1 cellular context compared by ENCODE assay signal in the genomic region with DNA sequence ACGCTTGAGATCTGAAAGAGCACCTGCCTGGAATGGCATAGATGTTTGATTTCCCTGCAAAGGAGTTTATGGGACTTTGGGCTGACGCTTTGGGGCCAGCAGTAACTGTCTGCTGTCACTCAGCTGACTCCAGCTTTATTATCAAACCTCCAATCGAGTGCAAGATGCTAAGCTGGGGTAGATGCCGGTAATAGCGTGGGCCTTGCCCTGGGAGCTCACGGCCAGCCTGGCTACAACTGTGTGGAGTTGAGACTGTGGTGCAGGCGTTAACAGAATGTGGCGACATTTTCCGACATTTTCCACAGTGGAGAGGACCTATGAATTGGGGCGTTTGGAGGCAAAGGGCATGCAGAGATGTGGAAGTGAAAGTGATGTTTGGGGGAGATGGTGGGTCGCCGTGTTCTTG.
TF ChIP-seq lines count a peak whose summit lies in the region.

No MANE protein-coding gene starts in this region.

TF ChIP-seq in SK-N-SH treated with all-trans-retinoic acid at 6 μM for 48 hours, 23 proteins besides CTCF, POLR2A, EP300 and RAD21 (continued from another document):
- TF ChIP-seq, protein P1, sequence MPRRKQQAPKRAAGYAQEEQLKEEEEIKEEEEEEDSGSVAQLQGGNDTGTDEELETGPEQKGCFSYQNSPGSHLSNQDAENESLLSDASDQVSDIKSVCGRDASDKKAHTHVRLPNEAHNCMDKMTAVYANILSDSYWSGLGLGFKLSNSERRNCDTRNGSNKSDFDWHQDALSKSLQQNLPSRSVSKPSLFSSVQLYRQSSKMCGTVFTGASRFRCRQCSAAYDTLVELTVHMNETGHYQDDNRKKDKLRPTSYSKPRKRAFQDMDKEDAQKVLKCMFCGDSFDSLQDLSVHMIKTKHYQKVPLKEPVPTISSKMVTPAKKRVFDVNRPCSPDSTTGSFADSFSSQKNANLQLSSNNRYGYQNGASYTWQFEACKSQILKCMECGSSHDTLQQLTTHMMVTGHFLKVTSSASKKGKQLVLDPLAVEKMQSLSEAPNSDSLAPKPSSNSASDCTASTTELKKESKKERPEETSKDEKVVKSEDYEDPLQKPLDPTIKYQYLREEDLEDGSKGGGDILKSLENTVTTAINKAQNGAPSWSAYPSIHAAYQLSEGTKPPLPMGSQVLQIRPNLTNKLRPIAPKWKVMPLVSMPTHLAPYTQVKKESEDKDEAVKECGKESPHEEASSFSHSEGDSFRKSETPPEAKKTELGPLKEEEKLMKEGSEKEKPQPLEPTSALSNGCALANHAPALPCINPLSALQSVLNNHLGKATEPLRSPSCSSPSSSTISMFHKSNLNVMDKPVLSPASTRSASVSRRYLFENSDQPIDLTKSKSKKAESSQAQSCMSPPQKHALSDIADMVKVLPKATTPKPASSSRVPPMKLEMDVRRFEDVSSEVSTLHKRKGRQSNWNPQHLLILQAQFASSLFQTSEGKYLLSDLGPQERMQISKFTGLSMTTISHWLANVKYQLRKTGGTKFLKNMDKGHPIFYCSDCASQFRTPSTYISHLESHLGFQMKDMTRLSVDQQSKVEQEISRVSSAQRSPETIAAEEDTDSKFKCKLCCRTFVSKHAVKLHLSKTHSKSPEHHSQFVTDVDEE (CRISPR knock-in tag; IDR thresholded peaks at IDR 0.05), result no peak
- TF ChIP-seq ZNF565 (CRISPR knock-in tag; conservative IDR thresholded peaks at IDR 0.05; ENCODE audit: low read depth), result no peak
- TF ChIP-seq, protein P2, sequence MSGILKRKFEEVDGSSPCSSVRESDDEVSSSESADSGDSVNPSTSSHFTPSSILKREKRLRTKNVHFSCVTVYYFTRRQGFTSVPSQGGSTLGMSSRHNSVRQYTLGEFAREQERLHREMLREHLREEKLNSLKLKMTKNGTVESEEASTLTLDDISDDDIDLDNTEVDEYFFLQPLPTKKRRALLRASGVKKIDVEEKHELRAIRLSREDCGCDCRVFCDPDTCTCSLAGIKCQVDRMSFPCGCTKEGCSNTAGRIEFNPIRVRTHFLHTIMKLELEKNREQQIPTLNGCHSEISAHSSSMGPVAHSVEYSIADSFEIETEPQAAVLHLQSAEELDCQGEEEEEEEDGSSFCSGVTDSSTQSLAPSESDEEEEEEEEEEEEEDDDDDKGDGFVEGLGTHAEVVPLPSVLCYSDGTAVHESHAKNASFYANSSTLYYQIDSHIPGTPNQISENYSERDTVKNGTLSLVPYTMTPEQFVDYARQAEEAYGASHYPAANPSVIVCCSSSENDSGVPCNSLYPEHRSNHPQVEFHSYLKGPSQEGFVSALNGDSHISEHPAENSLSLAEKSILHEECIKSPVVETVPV (CRISPR knock-in tag; IDR thresholded peaks at IDR 0.05), result no peak
- TF ChIP-seq SNAI2 (CRISPR knock-in tag; IDR thresholded peaks at IDR 0.05), result no peak
- TF ChIP-seq TCF4 (CRISPR knock-in tag; IDR thresholded peaks at IDR 0.05; ENCODE audit: borderline replicate concordance), result no peak
- no peak for TF ChIP-seq PPARA (CRISPR knock-in tag; IDR thresholded peaks at IDR 0.05; ENCODE audit: borderline replicate concordance)
- TF ChIP-seq, protein P3, sequence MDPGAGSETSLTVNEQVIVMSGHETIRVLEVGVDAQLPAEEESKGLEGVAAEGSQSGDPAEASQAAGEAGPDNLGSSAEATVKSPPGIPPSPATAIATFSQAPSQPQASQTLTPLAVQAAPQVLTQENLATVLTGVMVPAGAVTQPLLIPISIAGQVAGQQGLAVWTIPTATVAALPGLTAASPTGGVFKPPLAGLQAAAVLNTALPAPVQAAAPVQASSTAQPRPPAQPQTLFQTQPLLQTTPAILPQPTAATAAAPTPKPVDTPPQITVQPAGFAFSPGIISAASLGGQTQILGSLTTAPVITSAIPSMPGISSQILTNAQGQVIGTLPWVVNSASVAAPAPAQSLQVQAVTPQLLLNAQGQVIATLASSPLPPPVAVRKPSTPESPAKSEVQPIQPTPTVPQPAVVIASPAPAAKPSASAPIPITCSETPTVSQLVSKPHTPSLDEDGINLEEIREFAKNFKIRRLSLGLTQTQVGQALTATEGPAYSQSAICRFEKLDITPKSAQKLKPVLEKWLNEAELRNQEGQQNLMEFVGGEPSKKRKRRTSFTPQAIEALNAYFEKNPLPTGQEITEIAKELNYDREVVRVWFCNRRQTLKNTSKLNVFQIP (CRISPR knock-in tag; IDR thresholded peaks at IDR 0.05; ENCODE audit: borderline replicate concordance, low read depth), result no peak
- no peak for TF ChIP-seq BACH2 (CRISPR knock-in tag; IDR thresholded peaks at IDR 0.05; ENCODE audit: borderline replicate concordance)
- TF ChIP-seq TOX (CRISPR knock-in tag; IDR thresholded peaks at IDR 0.05; ENCODE audit: borderline replicate concordance), result no peak
- TF ChIP-seq ISL1 (CRISPR knock-in tag; IDR thresholded peaks at IDR 0.05), result no peak
- no peak for TF ChIP-seq ZNF8 (CRISPR knock-in tag; IDR thresholded peaks at IDR 0.05)
